Comparison of ENCODE assay signal across 20 cellular contexts in genomic region chr20:58148891-58149290, GRCh38.
A peak's percentile ranks its signal among the peaks of the same experiment; 100 is the strongest.
DNase-seq lines count a peak whose midpoint lies in the region; ATAC-seq and TF ChIP-seq lines count a peak whose summit lies in the region.
"Had no signal": no experiment of that assay in that cellular context is flagged by ENCODE, and none has a peak within 500 bp of the region (broad histone marks: within the 10 kb centered on the region; RNA-seq: fewer than 3 reads in every experiment).

No MANE protein-coding gene starts in this region.

- peak; percentile 31 for DNase-seq in natural killer cell treated with Interleukin-12 subunit alpha and Interleukin-12 subunit beta and Interleukin-15 and Interleukin-18, amount 100 ng/mL, for 72 hours (ENCODE audit: low spot score)
- DNase-seq in natural killer cell (no peak), body of pancreas (peak; percentile 14 to 46 (median 33)), neuronal stem cell (ENCODE audit: low spot score) (no peak), nucleus accumbens (lab: John Stamatoyannopoulos, UW) (no peak)
- no peak for DNase-seq in activated T-helper 2 cell treated with anti-CD3 and anti-CD28 coated beads, Interferon-gamma antibody, Interleukin-2, Interleukin-4, amounts not matched to agents 10 μg/mL and 5 μg/mL and 100 μg/mL, durations not matched to agents 14 hours and 24 hours and 36 hours (ENCODE audit: low spot score)
- DNase-seq: CD4-positive, CD25-positive, alpha-beta regulatory T cell; GF-D8; IMR-90; NCI-H1105 treated with DMSO at 0.1 percent for 48 hours; NCI-H446; NCI-H526; PC-3; RPMI8226; SIG-M5 had no signal

- H3K36me3 Mint-ChIP-seq in natural killer cell treated with Interleukin-12 subunit alpha and Interleukin-12 subunit beta and Interleukin-15 and Interleukin-18, amount 100 ng/mL, for 72 hours, result no peaks in the 10 kb centered on the region
- no peaks in the 10 kb centered on the region for H3K36me3 Mint-ChIP-seq in natural killer cell
- H3K36me3 Mint-ChIP-seq in activated T-helper 2 cell treated with anti-CD3 and anti-CD28 coated beads, Interferon-gamma antibody, Interleukin-2, Interleukin-4, amounts not matched to agents 10 μg/mL and 5 μg/mL and 100 μg/mL, durations not matched to agents 14 hours and 24 hours and 36 hours (ENCODE audit: low read depth), result no peaks in the 10 kb centered on the region
- H3K36me3 Mint-ChIP-seq: CD4-positive, CD25-positive, alpha-beta regulatory T cell had no signal

- no peak overlapping the region for H2BK5ac ChIP-seq in neuronal stem cell (ENCODE audit: low read length)

- TF ChIP-seq POLR2A in body of pancreas (IDR thresholded peaks at IDR 0.05), result no peak

- no peaks in the 10 kb centered on the region for H3K9me3 Mint-ChIP-seq in natural killer cell treated with Interleukin-12 subunit alpha and Interleukin-12 subunit beta and Interleukin-15 and Interleukin-18, amount 100 ng/mL, for 72 hours
- H3K9me3 Mint-ChIP-seq in natural killer cell, result no peaks in the 10 kb centered on the region
- no peaks in the 10 kb centered on the region for H3K9me3 Mint-ChIP-seq in activated T-helper 2 cell treated with anti-CD3 and anti-CD28 coated beads, Interferon-gamma antibody, Interleukin-2, Interleukin-4, amounts not matched to agents 10 μg/mL and 5 μg/mL and 100 μg/mL, durations not matched to agents 14 hours and 24 hours and 36 hours

- no peak for ATAC-seq in natural killer cell treated with Interleukin-12 subunit alpha and Interleukin-12 subunit beta and Interleukin-15 and Interleukin-18, amount 100 ng/mL, for 72 hours
- no peak for ATAC-seq in natural killer cell
- no peak for ATAC-seq in body of pancreas
- no peak for ATAC-seq in HG02588 (IDR thresholded peaks at IDR 0.05; ENCODE audit: unreplicated experiment)
- ATAC-seq: A549, HCT116 had no signal

- intact Hi-C loops in natural killer cell (cut with micrococcal nuclease) (no loop called here), body of pancreas (cut with DNase I) (no loop called here)
- intact Hi-C loops in activated T-helper 2 cell treated with anti-CD3 and anti-CD28 coated beads, Interferon-gamma antibody, Interleukin-2, Interleukin-4, amounts not matched to agents 10 μg/mL and 5 μg/mL and 100 μg/mL, durations not matched to agents 14 hours and 24 hours and 36 hours (cut with micrococcal nuclease), result no loop called here

- H3K14ac ChIP-seq in neuronal stem cell (ENCODE audit: low read length), result no peak overlapping the region

- no peak overlapping the region for H4K91ac ChIP-seq in neuronal stem cell (ENCODE audit: low read depth, low read length, poor library complexity)

- no peaks in the 10 kb centered on the region for H3K9me3 ChIP-seq in body of pancreas
- H3K9me3 ChIP-seq in neuronal stem cell (replicated peaks in 1 of 2; ENCODE audit: control insufficient read depth in 2 of 2, insufficient read depth in 1 of 2, low read depth in 1 of 2, low read length in 2 of 2), result no peaks in the 10 kb centered on the region

- H3K27me3 Mint-ChIP-seq in natural killer cell treated with Interleukin-12 subunit alpha and Interleukin-12 subunit beta and Interleukin-15 and Interleukin-18, amount 100 ng/mL, for 72 hours, result peaks cover 35 to 45% of the 10 kb centered on the region in 2 donors
- peaks cover 23 to 37% of the 10 kb centered on the region in 2 donors for H3K27me3 Mint-ChIP-seq in natural killer cell (ENCODE audit: low read depth in 2 of 2)
- peaks cover 25% of the 10 kb centered on the region for H3K27me3 Mint-ChIP-seq in activated T-helper 2 cell treated with anti-CD3 and anti-CD28 coated beads, Interferon-gamma antibody, Interleukin-2, Interleukin-4, amounts not matched to agents 10 μg/mL and 5 μg/mL and 100 μg/mL, durations not matched to agents 14 hours and 24 hours and 36 hours (ENCODE audit: low read depth)

- no peak overlapping the region for H2AK5ac ChIP-seq in neuronal stem cell (ENCODE audit: low read depth, low read length)

- H2BK15ac ChIP-seq in neuronal stem cell (ENCODE audit: low read length), result no peak overlapping the region

- H4K8ac ChIP-seq in neuronal stem cell (ENCODE audit: low read depth, low read length), result no peak overlapping the region

- H3K4me1 Mint-ChIP-seq in natural killer cell treated with Interleukin-12 subunit alpha and Interleukin-12 subunit beta and Interleukin-15 and Interleukin-18, amount 100 ng/mL, for 72 hours (ENCODE audit: low read depth in 2 of 2), result no peaks in the 10 kb centered on the region
- H3K4me1 Mint-ChIP-seq in natural killer cell, result no peaks in the 10 kb centered on the region
- H3K4me1 Mint-ChIP-seq in activated T-helper 2 cell treated with anti-CD3 and anti-CD28 coated beads, Interferon-gamma antibody, Interleukin-2, Interleukin-4, amounts not matched to agents 10 μg/mL and 5 μg/mL and 100 μg/mL, durations not matched to agents 14 hours and 24 hours and 36 hours (ENCODE audit: low read depth), result no peaks in the 10 kb centered on the region

- no peak overlapping the region for H3K9ac ChIP-seq in neuronal stem cell (ENCODE audit: low read depth, low read length, poor library complexity)
- H3K9ac ChIP-seq: KMS-11 had no signal

- no peak overlapping the region for H3K4me2 ChIP-seq in neuronal stem cell (ENCODE audit: insufficient read depth, low read length, poor library complexity, severe bottlenecking)
- H3K4me2 ChIP-seq: A549, KMS-11 had no signal

- H3K4me1 ChIP-seq in body of pancreas, result no peaks in the 10 kb centered on the region
- H3K4me1 ChIP-seq in neuronal stem cell (ENCODE audit: control insufficient read depth in 2 of 2, insufficient read depth in 1 of 2, low read depth in 1 of 2, low read length in 2 of 2), result peaks cover 0 to 10% of the 10 kb centered on the region in 2 donors
- H3K4me1 ChIP-seq: A549 had no signal

- H3K27ac ChIP-seq in body of pancreas (no peak overlapping the region), neuronal stem cell (replicated peaks; ENCODE audit: low read length) (no peak overlapping the region)
- H3K27ac ChIP-seq: A549, KMS-11 had no signal

- 35 to 41% methylated on average over 8 of the region's 8 CpGs for WGBS in body of pancreas, 2 donors
- WGBS in neuronal stem cell (ENCODE audit: extremely low coverage in 2 of 2, insufficient read length in 2 of 2, insufficient replicate concordance in 1 of 2), 2 donors, result no CpG with 5 or more reads among the region's 8 CpGs

- no peak for TF ChIP-seq CTCF in natural killer cell (IDR thresholded peaks at IDR 0.05)
- TF ChIP-seq CTCF in body of pancreas (IDR thresholded peaks at IDR 0.05), result no peak

- no peak overlapping the region for H3K4ac ChIP-seq in neuronal stem cell (ENCODE audit: low read length)

- no peak overlapping the region for H3K4me3 Mint-ChIP-seq in natural killer cell treated with Interleukin-12 subunit alpha and Interleukin-12 subunit beta and Interleukin-15 and Interleukin-18, amount 100 ng/mL, for 72 hours
- H3K4me3 Mint-ChIP-seq in natural killer cell, result no peak overlapping the region
- H3K4me3 Mint-ChIP-seq in activated T-helper 2 cell treated with anti-CD3 and anti-CD28 coated beads, Interferon-gamma antibody, Interleukin-2, Interleukin-4, amounts not matched to agents 10 μg/mL and 5 μg/mL and 100 μg/mL, durations not matched to agents 14 hours and 24 hours and 36 hours (ENCODE audit: low read depth), result no peak overlapping the region
- H3K4me3 Mint-ChIP-seq: B cell; CD4-positive, CD25-positive, alpha-beta regulatory T cell had no signal

- H2AFZ ChIP-seq in neuronal stem cell (ENCODE audit: low read length), result no peak overlapping the region

- no peak overlapping the region for H3K23ac ChIP-seq in neuronal stem cell (ENCODE audit: low read depth, low read length, poor library complexity)

- H3K18ac ChIP-seq in neuronal stem cell (ENCODE audit: low read length), result peak overlapping the region; percentile 22

- H3K27me3 ChIP-seq in body of pancreas (no peaks in the 10 kb centered on the region), neuronal stem cell (ENCODE audit: control insufficient read depth in 3 of 3, insufficient read depth in 3 of 3, low read depth in 1 of 3, low read length in 3 of 3) (peaks cover 0 to 21% (median 7%) of the 10 kb centered on the region in 3 experiments)

- H3K4me3 ChIP-seq in body of pancreas (no peak overlapping the region), neuronal stem cell (ENCODE audit: low read length in 2 of 2) (peak overlapping the region in 1 of 2 donors; percentile 15)
- H3K4me3 ChIP-seq: A549 had no signal

- no peaks in the 10 kb centered on the region for H3K79me1 ChIP-seq in neuronal stem cell (ENCODE audit: low read depth, low read length)

- no peak overlapping the region for H2BK12ac ChIP-seq in neuronal stem cell (ENCODE audit: low read length)

- H3K36me3 ChIP-seq in body of pancreas (replicated peaks in 1 of 2; ENCODE audit: insufficient read depth in 1 of 2, low read depth in 2 of 2) (no peaks in the 10 kb centered on the region), neuronal stem cell (replicated peaks in 1 of 2; ENCODE audit: control insufficient read depth in 2 of 2, insufficient read depth in 2 of 2, low read length in 2 of 2) (no peaks in the 10 kb centered on the region)

- no peak overlapping the region for H2BK120ac ChIP-seq in neuronal stem cell (ENCODE audit: low read depth, low read length)

- H3K27ac Mint-ChIP-seq in natural killer cell treated with Interleukin-12 subunit alpha and Interleukin-12 subunit beta and Interleukin-15 and Interleukin-18, amount 100 ng/mL, for 72 hours, result no peak overlapping the region
- no peak overlapping the region for H3K27ac Mint-ChIP-seq in natural killer cell
- no peak overlapping the region for H3K27ac Mint-ChIP-seq in activated T-helper 2 cell treated with anti-CD3 and anti-CD28 coated beads, Interferon-gamma antibody, Interleukin-2, Interleukin-4, amounts not matched to agents 10 μg/mL and 5 μg/mL and 100 μg/mL, durations not matched to agents 14 hours and 24 hours and 36 hours
- H3K27ac Mint-ChIP-seq: B cell; CD4-positive, CD25-positive, alpha-beta regulatory T cell had no signal

Comparison
In these comparisons a context has a peak if more than half of its experiments do, and no peak if none do; other contexts are left out.
1. DNase-seq: peak in natural killer cell treated with Interleukin-12 subunit alpha and Interleukin-12 subunit beta and Interleukin-15 and Interleukin-18, amount 100 ng/mL, for 72 hours (single experiment) and body of pancreas (4 of 4); none in natural killer cell (single experiment), neuronal stem cell (single experiment), activated T-helper 2 cell treated with anti-CD3 and anti-CD28 coated beads, Interferon-gamma antibody, Interleukin-2, Interleukin-4, amounts not matched to agents 10 μg/mL and 5 μg/mL and 100 μg/mL, durations not matched to agents 14 hours and 24 hours and 36 hours (single experiment) and nucleus accumbens (0 of 56).